ENCODE assay signal across 25 cellular contexts in the genomic region with DNA sequence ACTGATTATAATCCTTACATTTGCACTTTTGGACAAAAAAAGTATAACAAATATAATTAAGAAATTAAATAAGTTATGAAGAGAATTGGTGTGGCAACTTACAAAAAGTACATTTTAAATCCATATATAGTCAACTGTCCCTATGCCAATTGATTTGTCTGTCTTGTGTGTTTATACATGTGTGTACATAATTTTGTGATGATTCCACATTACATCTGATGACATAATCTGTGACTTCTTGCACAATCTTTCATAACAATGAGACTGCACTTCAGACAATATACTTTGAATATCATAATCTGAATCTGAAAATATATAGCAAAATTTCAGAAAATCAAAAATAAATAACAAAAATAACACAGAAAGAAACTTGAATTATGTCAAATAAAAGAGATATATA.
DNase-seq lines count a peak whose midpoint lies in the region; ATAC-seq, FAIRE-seq and TF ChIP-seq lines count a peak whose summit lies in the region.
"Had no signal": no experiment of that assay in that cellular context is flagged by ENCODE, and none has a peak within 500 bp of the region (broad histone marks: within the 10 kb centered on the region; RNA-seq: fewer than 3 reads in every experiment).

No MANE protein-coding gene starts in this region.

- intact Hi-C loops in HepG2 (cut with micrococcal nuclease; ENCODE audit: unreplicated experiment): no loop called here
- intact Hi-C loops in right lobe of liver (cut with DNase I): no loop called here
- intact Hi-C loops in mammary epithelial cell (cut with micrococcal nuclease): no loop called here

- no peaks in the 10 kb centered on the region for H3K9me3 ChIP-seq in HepG2 (ENCODE audit: low read length)
- no peaks in the 10 kb centered on the region for H3K9me3 ChIP-seq in right lobe of liver
- no peaks in the 10 kb centered on the region for H3K9me3 ChIP-seq in mammary epithelial cell (replicated peaks; ENCODE audit: insufficient read depth, low read length)
- no peaks in the 10 kb centered on the region for H3K9me3 ChIP-seq in upper lobe of left lung
- H3K9me3 ChIP-seq: BE2C, stomach had no signal

- ATAC-seq in HepG2 (no peak), right lobe of liver (no peak), GM18909 (IDR thresholded peaks at IDR 0.05; ENCODE audit: poor library complexity, unreplicated experiment) (no peak), upper lobe of left lung (ENCODE audit: low FRiP score in 2 of 2) (no peak)
- ATAC-seq: activated naive CD4-positive, alpha-beta T cell treated with anti-CD3 and anti-CD28 coated beads, Interleukin-2, amount 50 U/mL, for 72 hours; activated T-helper 17 cell treated with anti-CD3 and anti-CD28 coated beads, Interleukin-2, amount 50 U/mL, for 72 hours; GM12878; sciatic nerve; WTC11 had no signal

- no peaks in the 10 kb centered on the region; a peak in 1 of 5 replicates for H3K27me3 ChIP-seq in HepG2 (ENCODE audit: control insufficient read depth in 1 of 2, insufficient read depth in 2 of 2, low read length in 2 of 2)
- no peaks in the 10 kb centered on the region for H3K27me3 ChIP-seq in right lobe of liver
- H3K27me3 ChIP-seq in mammary epithelial cell (ENCODE audit: insufficient read depth, low read length): no peaks in the 10 kb centered on the region
- H3K27me3 ChIP-seq in upper lobe of left lung: no peaks in the 10 kb centered on the region
- H3K27me3 ChIP-seq: BE2C, neural progenitor cell, stomach had no signal

- no peak overlapping the region for H3K4me2 ChIP-seq in HepG2 (ENCODE audit: low read depth, low read length)
- H3K4me2 ChIP-seq in mammary epithelial cell (ENCODE audit: insufficient read depth, low read depth, low read length): no peak overlapping the region
- H3K4me2 ChIP-seq: neural progenitor cell had no signal

- no peak for TF ChIP-seq EP300 in HepG2 (IDR thresholded peaks at IDR 0.05; ENCODE audit: low read depth in 2 of 2, low read length in 2 of 2)
- TF ChIP-seq EP300 in HepG2 (CRISPR knock-in tag; IDR thresholded peaks at IDR 0.05; ENCODE audit: borderline replicate concordance): no peak
- TF ChIP-seq EP300 in upper lobe of left lung (IDR thresholded peaks at IDR 0.05): no peak

- in situ Hi-C loops in HepG2 (cut with HindIII; ENCODE audit: extremely low pct_ligation_motif_present, low pct_unique_long_range_greater_than_20kb): no loop called here
- in situ Hi-C loops in mammary epithelial cell (cut with MboI; ENCODE audit: low sequenced_read_pairs in 2 of 2): no loop called here

- CTCF ChIA-PET in HepG2 (lab: Yijun Ruan, JAX; ENCODE audit: low intra/inter-chr PET ratio, low total read pairs): no interaction called here
- CTCF ChIA-PET in mammary epithelial cell (lab: Charles Lee; ENCODE audit: low non-redundant PET): no interaction called here

- no peak overlapping the region for H3K27ac ChIP-seq in HepG2 (ENCODE audit: extremely low read length, insufficient read depth, low read length)
- H3K27ac ChIP-seq in right lobe of liver: no peak overlapping the region
- H3K27ac ChIP-seq in mammary epithelial cell (ENCODE audit: insufficient read depth, low read depth, low read length): no peak overlapping the region
- no peak overlapping the region for H3K27ac ChIP-seq in upper lobe of left lung
- H3K27ac ChIP-seq: neural progenitor cell, stomach had no signal

- dilution Hi-C loops in mammary epithelial cell (cut with HindIII; ENCODE audit: low sequenced_read_pairs): no loop called here

- FAIRE-seq in HepG2 (lab: Jason Lieb, UNC): no peak
- FAIRE-seq: A204.1, astrocyte, GM12878, H54 had no signal

- no peaks in the 10 kb centered on the region for H4K20me1 ChIP-seq in HepG2 (ENCODE audit: insufficient read depth, low read length)
- no peaks in the 10 kb centered on the region for H4K20me1 ChIP-seq in mammary epithelial cell (ENCODE audit: insufficient read depth, low read length)

- H3K4me3 ChIP-seq in HepG2 (replicated peaks in 1 of 3; ENCODE audit: insufficient read depth in 1 of 3, low read depth in 2 of 3, low read length in 3 of 3): no peak overlapping the region
- no peak overlapping the region for H3K4me3 ChIP-seq in right lobe of liver
- no peak overlapping the region for H3K4me3 ChIP-seq in mammary epithelial cell (replicated peaks in 1 of 3; ENCODE audit: insufficient read depth in 1 of 3, low read depth in 2 of 3, low read length in 3 of 3)
- no peak overlapping the region for H3K4me3 ChIP-seq in fibroblast of the aortic adventitia (ENCODE audit: low read depth, low read length)
- H3K4me3 ChIP-seq in upper lobe of left lung: no peak overlapping the region
- H3K4me3 ChIP-seq: GM12878, lung, neural progenitor cell, stomach had no signal

- H3K9ac ChIP-seq in HepG2 (ENCODE audit: insufficient read depth, low read depth, low read length) (no peak overlapping the region), mammary epithelial cell (ENCODE audit: insufficient read depth, low read length) (no peak overlapping the region)
- H3K9ac ChIP-seq: neural progenitor cell had no signal

- H3K79me2 ChIP-seq in HepG2 (ENCODE audit: insufficient read depth, low read length) (no peaks in the 10 kb centered on the region), mammary epithelial cell (ENCODE audit: insufficient read depth, low read length) (no peaks in the 10 kb centered on the region)

- BruUV-seq in HepG2 (replicated peaks; lab: Mats Ljungman, UMichigan) (no TSS peak), mammary epithelial cell (replicated peaks; lab: Mats Ljungman, UMichigan) (no TSS peak)

- POLR2A ChIA-PET in HepG2 (lab: Yijun Ruan, JAX): no interaction called here

- TF ChIP-seq POLR2A in HepG2 (IDR thresholded peaks at IDR 0.05; ENCODE audit: insufficient read depth in 1 of 2, low read depth in 2 of 2, low read length in 2 of 2): no peak
- TF ChIP-seq POLR2A in right lobe of liver (IDR thresholded peaks at IDR 0.05): no peak
- no peak for TF ChIP-seq POLR2A in upper lobe of left lung (IDR thresholded peaks at IDR 0.05)

- no peak for TF ChIP-seq CTCF in HepG2 (CRISPR knock-in tag; IDR thresholded peaks at IDR 0.05)
- TF ChIP-seq CTCF in right lobe of liver (IDR thresholded peaks at IDR 0.05): no peak
- TF ChIP-seq CTCF in mammary epithelial cell (conservative IDR thresholded peaks at IDR 0.05 in 1 of 2, IDR thresholded peaks at IDR 0.05 in 1 of 2; ENCODE audit: extremely low read depth in 1 of 2, insufficient read depth in 1 of 2, low read depth in 1 of 2, low read length in 2 of 2): no peak
- TF ChIP-seq CTCF in fibroblast of the aortic adventitia (IDR thresholded peaks at IDR 0.05; ENCODE audit: insufficient read depth, low read length): no peak
- no peak for TF ChIP-seq CTCF in upper lobe of left lung (IDR thresholded peaks at IDR 0.05)

- H3K36me3 ChIP-seq in HepG2 (replicated peaks in 1 of 2; ENCODE audit: control insufficient read depth in 1 of 2, insufficient read depth in 2 of 2, low read length in 2 of 2): no peaks in the 10 kb centered on the region
- H3K36me3 ChIP-seq in right lobe of liver: no peaks in the 10 kb centered on the region
- no peaks in the 10 kb centered on the region for H3K36me3 ChIP-seq in mammary epithelial cell (ENCODE audit: insufficient read depth, low read length)
- no peaks in the 10 kb centered on the region for H3K36me3 ChIP-seq in upper lobe of left lung
- H3K36me3 ChIP-seq: BE2C, neural progenitor cell, stomach had no signal

- no peak for TF ChIP-seq RAD21 in HepG2 (CRISPR knock-in tag; IDR thresholded peaks at IDR 0.05)

- no peak overlapping the region for H2AFZ ChIP-seq in HepG2 (ENCODE audit: low read length)
- H2AFZ ChIP-seq in mammary epithelial cell (ENCODE audit: low read depth, low read length): no peak overlapping the region

- H3K4me1 ChIP-seq in HepG2 (ENCODE audit: insufficient read depth, low read length) (no peaks in the 10 kb centered on the region), right lobe of liver (no peaks in the 10 kb centered on the region), mammary epithelial cell (ENCODE audit: insufficient read depth, low read length) (no peaks in the 10 kb centered on the region), upper lobe of left lung (no peaks in the 10 kb centered on the region)
- H3K4me1 ChIP-seq: BE2C, neural progenitor cell, stomach had no signal

- no peak for DNase-seq in HepG2 (ENCODE audit: low spot score)
- DNase-seq in right lobe of liver: no peak
- DNase-seq in mammary epithelial cell: peak; percentile 20
- DNase-seq in fibroblast of the aortic adventitia (ENCODE audit: low read depth): peak; percentile 65
- no peak for DNase-seq in NCI-H2196 treated with DMSO at 0.1 percent for 48 hours (lab: John Stamatoyannopoulos, UW; ENCODE audit: unreplicated experiment)
- no peak for DNase-seq in upper lobe of left lung
- DNase-seq in NOMO-1 (lab: John Stamatoyannopoulos, UW; ENCODE audit: unreplicated experiment in 2 of 2): no peak
- DNase-seq: BE2C, cerebellar nuclear complex, NCI-H1105, NCI-H2029, NCI-H345, NCI-H774, stomach had no signal

TF ChIP-seq in HepG2, 621 proteins besides CTCF, POLR2A, EP300 and RAD21:
- TF ChIP-seq CEBPB (IDR thresholded peaks at IDR 0.05; ENCODE audit: borderline replicate concordance, low read depth, low read length): peak; percentile 44
- no peak for TF ChIP-seq ZNF678 (CRISPR knock-in tag; IDR thresholded peaks at IDR 0.05)

Comparison
In these comparisons a context has a peak if more than half of its experiments do, and no peak if none do; other contexts are left out.
1. DNase-seq: peak in mammary epithelial cell (single experiment) and fibroblast of the aortic adventitia (single experiment); none in HepG2 (single experiment), right lobe of liver (0 of 3), NCI-H2196 treated with DMSO at 0.1 percent for 48 hours (single experiment), upper lobe of left lung (0 of 2) and NOMO-1 (0 of 2).